8 cellular contexts compared by ENCODE assay signal in the genomic region with DNA sequence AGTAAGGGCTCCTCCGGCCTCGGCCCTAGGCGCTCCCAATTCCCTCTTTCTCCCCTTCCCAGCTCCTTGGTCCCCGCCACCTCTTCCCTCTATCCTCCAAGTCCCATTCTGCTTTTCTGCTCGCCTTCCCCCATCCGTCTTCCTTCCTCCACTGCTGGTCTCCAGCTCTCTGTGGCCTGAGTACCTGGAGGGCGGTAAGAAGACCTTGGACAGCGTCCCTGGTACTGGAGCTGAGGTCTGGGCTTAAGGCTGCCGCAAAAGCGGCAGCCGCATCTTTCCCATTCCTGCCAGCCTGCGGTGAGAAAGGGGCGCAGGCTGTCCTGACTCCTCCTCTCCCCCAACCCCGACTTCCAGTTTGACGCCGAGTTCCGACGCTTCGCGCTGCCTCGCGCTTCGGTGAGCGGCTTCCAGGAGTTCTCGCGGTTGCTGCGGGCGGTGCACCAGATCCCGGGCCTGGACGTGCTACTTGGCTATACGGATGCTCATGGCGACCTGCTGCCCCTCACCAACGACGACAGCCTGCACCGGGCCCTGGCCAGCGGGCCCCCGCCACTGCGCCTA.
DNase-seq lines count a peak whose midpoint lies in the region; ATAC-seq and TF ChIP-seq lines count a peak whose summit lies in the region.

No MANE protein-coding gene starts in this region.

- DNase-seq in DMS153 (lab: John Stamatoyannopoulos, UW) (peak; percentile 29), DMS153 treated with DMSO at 0.1 percent for 48 hours (lab: John Stamatoyannopoulos, UW; ENCODE audit: unreplicated experiment) (no peak), LNCaP clone FGC (ENCODE audit: low read depth) (peak; percentile 53), astrocyte of the hippocampus (ENCODE audit: low read depth, low spot score) (peak; percentile 80), islet precursor cell (peak; percentile 86), GM10266 (ENCODE audit: extremely low spot score) (no peak)
- no peak for DNase-seq in stimulated activated naive B cell treated with anti-CD40 and anti-IgM and Interleukin-4, amounts not matched to agents 10 μg/mL and 1 μg/mL and 100 μg/mL, for 72 hours

- peak overlapping the region; percentile 57 for H3K4me3 ChIP-seq in LNCaP clone FGC (ENCODE audit: low read depth, low read length)

- TF ChIP-seq CTCF in LNCaP clone FGC (IDR thresholded peaks at IDR 0.05; ENCODE audit: control insufficient read depth, extremely low read depth, insufficient read depth) (no peak), GM10266 (IDR thresholded peaks at IDR 0.05; ENCODE audit: control insufficient read depth, insufficient read depth, low read depth, missing control alignments) (no peak)

- peaks cover 28 to 45% of the 10 kb centered on the region in 2 donors for H3K4me1 Mint-ChIP-seq in stimulated activated naive B cell treated with anti-CD40 and anti-IgM and Interleukin-4, amounts not matched to agents 10 μg/mL and 1 μg/mL and 100 μg/mL, for 72 hours

- H3K4me3 Mint-ChIP-seq in stimulated activated naive B cell treated with anti-CD40 and anti-IgM and Interleukin-4, amounts not matched to agents 10 μg/mL and 1 μg/mL and 100 μg/mL, for 72 hours: peak overlapping the region; percentile 87 to 99

- peaks cover 15 to 23% of the 10 kb centered on the region in 2 donors for H3K36me3 Mint-ChIP-seq in stimulated activated naive B cell treated with anti-CD40 and anti-IgM and Interleukin-4, amounts not matched to agents 10 μg/mL and 1 μg/mL and 100 μg/mL, for 72 hours

- peak overlapping the region; percentile 83 for H3K27ac Mint-ChIP-seq in stimulated activated naive B cell treated with anti-CD40 and anti-IgM and Interleukin-4, amounts not matched to agents 10 μg/mL and 1 μg/mL and 100 μg/mL, for 72 hours

- no peaks in the 10 kb centered on the region for H3K27me3 Mint-ChIP-seq in stimulated activated naive B cell treated with anti-CD40 and anti-IgM and Interleukin-4, amounts not matched to agents 10 μg/mL and 1 μg/mL and 100 μg/mL, for 72 hours

- peak in 1 of 2 donors; percentile 5 for ATAC-seq in stimulated activated naive B cell treated with anti-CD40 and anti-IgM and Interleukin-4, amounts not matched to agents 10 μg/mL and 1 μg/mL and 100 μg/mL, for 72 hours (replicated peaks)
- no peak for ATAC-seq in HG02981 (IDR thresholded peaks at IDR 0.05; ENCODE audit: unreplicated experiment)

- no peaks in the 10 kb centered on the region for H3K9me3 Mint-ChIP-seq in stimulated activated naive B cell treated with anti-CD40 and anti-IgM and Interleukin-4, amounts not matched to agents 10 μg/mL and 1 μg/mL and 100 μg/mL, for 72 hours

Comparison
In these comparisons a context has a peak if more than half of its experiments do, and no peak if none do; other contexts are left out.
1. DNase-seq: peak in DMS153 (single experiment), LNCaP clone FGC (single experiment), astrocyte of the hippocampus (single experiment) and islet precursor cell (single experiment); none in DMS153 treated with DMSO at 0.1 percent for 48 hours (single experiment), stimulated activated naive B cell treated with anti-CD40 and anti-IgM and Interleukin-4, amounts not matched to agents 10 μg/mL and 1 μg/mL and 100 μg/mL, for 72 hours (single experiment) and GM10266 (single experiment).